In the genomic region with DNA sequence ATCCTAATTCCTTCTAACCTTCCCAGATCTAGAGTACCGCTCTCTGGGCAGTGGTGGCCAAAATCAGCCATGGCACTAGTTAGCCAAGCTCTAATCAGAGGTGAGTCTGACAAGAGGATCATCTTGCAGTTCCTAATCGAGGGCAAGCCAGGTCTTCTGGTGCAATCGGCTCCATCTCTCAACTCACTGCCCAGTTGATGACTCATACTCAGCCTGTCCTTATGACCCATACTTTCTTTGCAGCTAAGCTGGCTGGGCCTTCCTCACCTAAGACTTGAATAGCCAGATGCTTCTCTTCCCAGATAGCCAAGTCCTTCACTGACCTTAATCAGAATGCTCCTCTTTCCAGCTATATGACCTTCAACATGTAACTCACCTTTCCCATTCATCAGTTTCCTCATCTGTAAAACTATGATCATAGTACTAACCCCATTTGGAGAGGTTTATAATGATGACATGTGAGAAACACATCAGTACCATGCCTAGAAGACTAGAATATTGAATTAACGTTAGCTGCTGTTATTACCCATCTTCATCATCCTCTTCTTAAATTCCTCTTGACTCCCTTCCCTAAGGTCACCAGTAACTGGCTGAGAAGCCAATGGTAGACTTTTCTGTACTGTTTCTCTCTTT, we compare ENCODE assay signal across 1 cellular context.
TF ChIP-seq lines count a peak whose summit lies in the region.

No MANE protein-coding gene starts in this region.

TF ChIP-seq in SK-N-SH, 30 proteins besides CTCF, POLR2A, EP300 and RAD21 (continued from another document):
- no peak for TF ChIP-seq TEAD4 (IDR thresholded peaks at IDR 0.05; ENCODE audit: borderline replicate concordance, insufficient read depth)
- TF ChIP-seq RXRA (IDR thresholded peaks at IDR 0.05; ENCODE audit: borderline replicate concordance, low read depth), result peak; percentile 51; the same call in 1 of the 2 replicates
- TF ChIP-seq, protein P1, sequence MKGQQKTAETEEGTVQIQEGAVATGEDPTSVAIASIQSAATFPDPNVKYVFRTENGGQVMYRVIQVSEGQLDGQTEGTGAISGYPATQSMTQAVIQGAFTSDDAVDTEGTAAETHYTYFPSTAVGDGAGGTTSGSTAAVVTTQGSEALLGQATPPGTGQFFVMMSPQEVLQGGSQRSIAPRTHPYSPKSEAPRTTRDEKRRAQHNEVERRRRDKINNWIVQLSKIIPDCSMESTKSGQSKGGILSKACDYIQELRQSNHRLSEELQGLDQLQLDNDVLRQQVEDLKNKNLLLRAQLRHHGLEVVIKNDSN (IDR thresholded peaks at IDR 0.05; ENCODE audit: borderline replicate concordance, low read depth), result no peak
- TF ChIP-seq, protein P2, sequence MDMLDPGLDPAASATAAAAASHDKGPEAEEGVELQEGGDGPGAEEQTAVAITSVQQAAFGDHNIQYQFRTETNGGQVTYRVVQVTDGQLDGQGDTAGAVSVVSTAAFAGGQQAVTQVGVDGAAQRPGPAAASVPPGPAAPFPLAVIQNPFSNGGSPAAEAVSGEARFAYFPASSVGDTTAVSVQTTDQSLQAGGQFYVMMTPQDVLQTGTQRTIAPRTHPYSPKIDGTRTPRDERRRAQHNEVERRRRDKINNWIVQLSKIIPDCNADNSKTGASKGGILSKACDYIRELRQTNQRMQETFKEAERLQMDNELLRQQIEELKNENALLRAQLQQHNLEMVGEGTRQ (IDR thresholded peaks at IDR 0.05; ENCODE audit: borderline replicate concordance, low read depth, low read length), result no peak
- no peak for TF ChIP-seq GABPA (IDR thresholded peaks at IDR 0.05; ENCODE audit: low read depth)
- TF ChIP-seq RFX5 (IDR thresholded peaks at IDR 0.05; ENCODE audit: low read length), result no peak
- TF ChIP-seq POLR2AphosphoS5 (IDR thresholded peaks at IDR 0.05; ENCODE audit: low read depth, low read length), result no peak
- TF ChIP-seq MXI1 (IDR thresholded peaks at IDR 0.05; ENCODE audit: low read depth, low read length), result no peak
- TF ChIP-seq ELF1 (IDR thresholded peaks at IDR 0.05), result no peak
- TF ChIP-seq, protein P3, sequence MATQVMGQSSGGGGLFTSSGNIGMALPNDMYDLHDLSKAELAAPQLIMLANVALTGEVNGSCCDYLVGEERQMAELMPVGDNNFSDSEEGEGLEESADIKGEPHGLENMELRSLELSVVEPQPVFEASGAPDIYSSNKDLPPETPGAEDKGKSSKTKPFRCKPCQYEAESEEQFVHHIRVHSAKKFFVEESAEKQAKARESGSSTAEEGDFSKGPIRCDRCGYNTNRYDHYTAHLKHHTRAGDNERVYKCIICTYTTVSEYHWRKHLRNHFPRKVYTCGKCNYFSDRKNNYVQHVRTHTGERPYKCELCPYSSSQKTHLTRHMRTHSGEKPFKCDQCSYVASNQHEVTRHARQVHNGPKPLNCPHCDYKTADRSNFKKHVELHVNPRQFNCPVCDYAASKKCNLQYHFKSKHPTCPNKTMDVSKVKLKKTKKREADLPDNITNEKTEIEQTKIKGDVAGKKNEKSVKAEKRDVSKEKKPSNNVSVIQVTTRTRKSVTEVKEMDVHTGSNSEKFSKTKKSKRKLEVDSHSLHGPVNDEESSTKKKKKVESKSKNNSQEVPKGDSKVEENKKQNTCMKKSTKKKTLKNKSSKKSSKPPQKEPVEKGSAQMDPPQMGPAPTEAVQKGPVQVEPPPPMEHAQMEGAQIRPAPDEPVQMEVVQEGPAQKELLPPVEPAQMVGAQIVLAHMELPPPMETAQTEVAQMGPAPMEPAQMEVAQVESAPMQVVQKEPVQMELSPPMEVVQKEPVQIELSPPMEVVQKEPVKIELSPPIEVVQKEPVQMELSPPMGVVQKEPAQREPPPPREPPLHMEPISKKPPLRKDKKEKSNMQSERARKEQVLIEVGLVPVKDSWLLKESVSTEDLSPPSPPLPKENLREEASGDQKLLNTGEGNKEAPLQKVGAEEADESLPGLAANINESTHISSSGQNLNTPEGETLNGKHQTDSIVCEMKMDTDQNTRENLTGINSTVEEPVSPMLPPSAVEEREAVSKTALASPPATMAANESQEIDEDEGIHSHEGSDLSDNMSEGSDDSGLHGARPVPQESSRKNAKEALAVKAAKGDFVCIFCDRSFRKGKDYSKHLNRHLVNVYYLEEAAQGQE (IDR thresholded peaks at IDR 0.05; ENCODE audit: low read depth, low read length), result no peak
- no peak for TF ChIP-seq GATA2 (CRISPR knock-in tag; IDR thresholded peaks at IDR 0.05)
- peak; percentile 65 for TF ChIP-seq TCF12 (IDR thresholded peaks at IDR 0.05)
